Comparison of ENCODE assay signal across 30 cellular contexts in the genomic region with DNA sequence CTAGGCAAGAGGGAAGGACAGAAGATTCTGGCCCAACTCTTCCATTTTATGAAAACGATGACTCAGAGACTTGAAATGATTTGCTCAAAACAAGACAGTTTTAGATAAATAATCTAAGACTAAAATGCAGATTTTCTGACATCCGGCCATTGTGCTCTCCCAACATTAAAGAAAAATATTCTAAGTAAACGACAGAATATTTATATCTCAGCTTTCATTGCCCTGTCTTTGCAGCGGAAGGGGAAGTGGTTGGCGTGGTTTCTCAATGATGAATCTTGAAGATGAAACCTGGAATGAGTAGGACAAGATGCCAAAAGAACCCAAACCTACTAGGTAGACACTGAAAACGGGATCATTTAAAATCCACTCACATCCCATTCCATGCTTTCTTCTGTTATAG. TPM values are rescaled to one million over a fixed set of nuclear protein-coding genes. Genes with fewer than 3 reads are reported as not detected.
DNase-seq lines count a peak whose midpoint lies in the region; ATAC-seq, FAIRE-seq and TF ChIP-seq lines count a peak whose summit lies in the region.
"Had no signal": no experiment of that assay in that cellular context is flagged by ENCODE, and none has a peak within 500 bp of the region (broad histone marks: within the 10 kb centered on the region; RNA-seq: fewer than 3 reads in every experiment).

No MANE protein-coding gene starts in this region.

- peak; percentile 57 for DNase-seq in activated CD4-positive, alpha-beta T cell treated with anti-CD3 and anti-CD28 coated beads, Interleukin-2, amount 10 ng/mL, durations not matched to agents 24 days and 14 days
- no peak for DNase-seq in activated CD4-positive, alpha-beta T cell treated with anti-CD3 and anti-CD28 coated beads, Interleukin-2, amount 10 ng/mL, durations not matched to agents 7 days and 5 days
- DNase-seq in GM12891 (ENCODE audit: insufficient read length, low spot score) (no peak), OCI-LY7 (ENCODE audit: low spot score) (no peak), Caco-2 (no peak), posterior vena cava (ENCODE audit: low spot score) (no peak)
- no peak for DNase-seq in central memory CD8-positive, alpha-beta T cell (ENCODE audit: low spot score in 2 of 2)
- no peak for DNase-seq in stimulated activated CD8-positive, alpha-beta memory T cell treated with anti-CD3 and anti-CD28 coated beads, Interleukin-4, amount 100 ng/mL, for 48 hours
- DNase-seq: activated CD4-positive, alpha-beta T cell treated with anti-CD3 and anti-CD28 coated beads, Interleukin-2, amount 50 U/mL, for 1 hour; activated gamma-delta T cell treated with Interleukin-2 at 50 U/mL for 16 hours; activated T-cell treated with anti-CD3 and anti-CD28 coated beads for 4 hours; BE2C; caudate nucleus; H9; heart left ventricle; naive B cell; NCI-H1048; NCI-H187; NCI-H526; retina; SHP77 treated with DMSO at 0.1 percent for 48 hours had no signal

- H3K4me2 ChIP-seq in OCI-LY7 (ENCODE audit: low read length), result peak overlapping the region; percentile 15; the same call in 1 of the 2 replicates

- H3K36me3 Mint-ChIP-seq in activated CD4-positive, alpha-beta T cell treated with anti-CD3 and anti-CD28 coated beads, Interleukin-2, amount 10 ng/mL, durations not matched to agents 24 days and 14 days (ENCODE audit: low read depth), result no peaks in the 10 kb centered on the region
- no peaks in the 10 kb centered on the region for H3K36me3 Mint-ChIP-seq in activated CD4-positive, alpha-beta T cell treated with anti-CD3 and anti-CD28 coated beads, Interleukin-2, amount 10 ng/mL, durations not matched to agents 7 days and 5 days (ENCODE audit: low read depth)
- no peaks in the 10 kb centered on the region for H3K36me3 Mint-ChIP-seq in central memory CD8-positive, alpha-beta T cell (ENCODE audit: insufficient read depth)
- no peaks in the 10 kb centered on the region for H3K36me3 Mint-ChIP-seq in Caco-2 (ENCODE audit: insufficient read depth, unreplicated experiment)
- H3K36me3 Mint-ChIP-seq: type B pancreatic cell had no signal

- no peaks in the 10 kb centered on the region for H3K79me2 ChIP-seq in OCI-LY7 (ENCODE audit: insufficient read depth, low read depth, low read length)

- peaks cover 6% of the 10 kb centered on the region for H3K27me3 Mint-ChIP-seq in activated CD4-positive, alpha-beta T cell treated with anti-CD3 and anti-CD28 coated beads, Interleukin-2, amount 10 ng/mL, durations not matched to agents 24 days and 14 days
- H3K27me3 Mint-ChIP-seq in activated CD4-positive, alpha-beta T cell treated with anti-CD3 and anti-CD28 coated beads, Interleukin-2, amount 10 ng/mL, durations not matched to agents 7 days and 5 days, result peaks cover 9% of the 10 kb centered on the region
- peaks cover 27% of the 10 kb centered on the region for H3K27me3 Mint-ChIP-seq in central memory CD8-positive, alpha-beta T cell
- H3K27me3 Mint-ChIP-seq in Caco-2 (ENCODE audit: insufficient read depth, unreplicated experiment), result peaks cover 12% of the 10 kb centered on the region
- H3K27me3 Mint-ChIP-seq: type B pancreatic cell had no signal

- no peak overlapping the region for H3K27ac Mint-ChIP-seq in activated CD4-positive, alpha-beta T cell treated with anti-CD3 and anti-CD28 coated beads, Interleukin-2, amount 10 ng/mL, durations not matched to agents 24 days and 14 days
- no peak overlapping the region for H3K27ac Mint-ChIP-seq in activated CD4-positive, alpha-beta T cell treated with anti-CD3 and anti-CD28 coated beads, Interleukin-2, amount 10 ng/mL, durations not matched to agents 7 days and 5 days
- H3K27ac Mint-ChIP-seq in central memory CD8-positive, alpha-beta T cell (ENCODE audit: low read depth), result no peak overlapping the region
- no peak overlapping the region for H3K27ac Mint-ChIP-seq in Caco-2 (ENCODE audit: unreplicated experiment)
- H3K27ac Mint-ChIP-seq: H9, type B pancreatic cell had no signal

- H3K4me3 Mint-ChIP-seq in activated CD4-positive, alpha-beta T cell treated with anti-CD3 and anti-CD28 coated beads, Interleukin-2, amount 10 ng/mL, durations not matched to agents 24 days and 14 days, result no peak overlapping the region
- no peak overlapping the region for H3K4me3 Mint-ChIP-seq in activated CD4-positive, alpha-beta T cell treated with anti-CD3 and anti-CD28 coated beads, Interleukin-2, amount 10 ng/mL, durations not matched to agents 7 days and 5 days
- H3K4me3 Mint-ChIP-seq in central memory CD8-positive, alpha-beta T cell, result no peak overlapping the region
- H3K4me3 Mint-ChIP-seq in Caco-2 (ENCODE audit: unreplicated experiment), result no peak overlapping the region
- H3K4me3 Mint-ChIP-seq: H9, type B pancreatic cell had no signal

- H3K4me1 ChIP-seq in OCI-LY7 (ENCODE audit: insufficient read depth, low read length, poor library complexity, severe bottlenecking), result no peaks in the 10 kb centered on the region
- no peaks in the 10 kb centered on the region for H3K4me1 ChIP-seq in Caco-2
- H3K4me1 ChIP-seq: ascending aorta, BE2C, heart left ventricle had no signal

- H3K9me2 ChIP-seq in OCI-LY7 (ENCODE audit: insufficient read depth, low read length), result no peaks in the 10 kb centered on the region

- no peak for TF ChIP-seq POLR2A in GM12891 (IDR thresholded peaks at IDR 0.05; ENCODE audit: low read depth, low read length)

- TF ChIP-seq CTCF in OCI-LY7 (conservative IDR thresholded peaks at IDR 0.05; ENCODE audit: low read length) (no peak), Caco-2 (IDR thresholded peaks at IDR 0.05; ENCODE audit: insufficient read depth in 1 of 2, low read depth in 1 of 2, low read length in 1 of 2, severe bottlenecking in 1 of 2, unreplicated experiment in 1 of 2) (no peak)

- no TSS peak for BruUV-seq in OCI-LY7 (replicated peaks; lab: Mats Ljungman, UMichigan)
- BruUV-seq in Caco-2 (replicated peaks; lab: Mats Ljungman, UMichigan), result no TSS peak

- CTCF ChIA-PET in activated CD4-positive, alpha-beta T cell treated with anti-CD3 and anti-CD28 coated beads, Interleukin-2, amount 10 ng/mL, durations not matched to agents 7 days and 5 days (lab: Charles Lee), result no interaction called here
- CTCF ChIA-PET in OCI-LY7 (lab: Charles Lee; ENCODE audit: unreplicated experiment), result no interaction called here
- CTCF ChIA-PET in Caco-2 (lab: Charles Lee), result no interaction called here

- H4K20me1 ChIP-seq in OCI-LY7 (ENCODE audit: insufficient read depth, low read length), result no peaks in the 10 kb centered on the region

- H2AFZ ChIP-seq in OCI-LY7 (ENCODE audit: low read length), result peak overlapping the region; percentile 28; the same call in 1 of the 2 replicates

- H3K9me3 ChIP-seq in OCI-LY7 (ENCODE audit: low read length), result no peaks in the 10 kb centered on the region
- H3K9me3 ChIP-seq in Caco-2, result 0 out of 2 replicates have a peak, but pooled peaks cover 7% of the 10 kb centered on the region
- H3K9me3 ChIP-seq: BE2C had no signal

- peaks cover 7% of the 10 kb centered on the region for H3K9me3 Mint-ChIP-seq in activated CD4-positive, alpha-beta T cell treated with anti-CD3 and anti-CD28 coated beads, Interleukin-2, amount 10 ng/mL, durations not matched to agents 24 days and 14 days
- peaks cover 12% of the 10 kb centered on the region for H3K9me3 Mint-ChIP-seq in activated CD4-positive, alpha-beta T cell treated with anti-CD3 and anti-CD28 coated beads, Interleukin-2, amount 10 ng/mL, durations not matched to agents 7 days and 5 days
- peaks cover 11% of the 10 kb centered on the region for H3K9me3 Mint-ChIP-seq in central memory CD8-positive, alpha-beta T cell
- peaks cover 10% of the 10 kb centered on the region for H3K9me3 Mint-ChIP-seq in Caco-2 (ENCODE audit: unreplicated experiment)

- peaks cover 9% of the 10 kb centered on the region for H3K4me1 Mint-ChIP-seq in activated CD4-positive, alpha-beta T cell treated with anti-CD3 and anti-CD28 coated beads, Interleukin-2, amount 10 ng/mL, durations not matched to agents 24 days and 14 days
- no peaks in the 10 kb centered on the region for H3K4me1 Mint-ChIP-seq in activated CD4-positive, alpha-beta T cell treated with anti-CD3 and anti-CD28 coated beads, Interleukin-2, amount 10 ng/mL, durations not matched to agents 7 days and 5 days
- peaks cover 23% of the 10 kb centered on the region for H3K4me1 Mint-ChIP-seq in central memory CD8-positive, alpha-beta T cell
- no peaks in the 10 kb centered on the region for H3K4me1 Mint-ChIP-seq in Caco-2 (ENCODE audit: low read depth, unreplicated experiment)
- H3K4me1 Mint-ChIP-seq: H9 had no signal

- intact Hi-C loops in activated CD4-positive, alpha-beta T cell treated with anti-CD3 and anti-CD28 coated beads, Interleukin-2, amount 10 ng/mL, durations not matched to agents 24 days and 14 days (cut with micrococcal nuclease), result no loop called here
- intact Hi-C loops in OCI-LY7 (cut with micrococcal nuclease; ENCODE audit: unreplicated experiment), result no loop called here
- intact Hi-C loops in Caco-2 (cut with micrococcal nuclease; ENCODE audit: unreplicated experiment), result no loop called here
- intact Hi-C loops in posterior vena cava (cut with DNase I), result no loop called here

- H3K36me3 ChIP-seq in OCI-LY7 (ENCODE audit: insufficient read depth, low read length) (no peaks in the 10 kb centered on the region), Caco-2 (ENCODE audit: control insufficient read depth, insufficient read depth, low read length) (no peaks in the 10 kb centered on the region)
- H3K36me3 ChIP-seq: ascending aorta, BE2C, heart left ventricle had no signal

- H3K4me3 ChIP-seq in OCI-LY7 (ENCODE audit: low read depth, low read length, poor library complexity, severe bottlenecking), result no peak overlapping the region
- no peak overlapping the region for H3K4me3 ChIP-seq in Caco-2 (ENCODE audit: low read depth, low read length)
- H3K4me3 ChIP-seq: ascending aorta, heart left ventricle, K562 had no signal

- POLR2A ChIA-PET in activated CD4-positive, alpha-beta T cell treated with anti-CD3 and anti-CD28 coated beads, Interleukin-2, amount 10 ng/mL, durations not matched to agents 7 days and 5 days (lab: Charles Lee), result no interaction called here
- POLR2A ChIA-PET in OCI-LY7 (lab: Charles Lee) (interaction anchor here (1.7 kb wide), 1 partner anchor 26 kb away, joined by 4 read pairs; no protein-coding TSS in a partner anchor), Caco-2 (lab: Charles Lee) (no interaction called here)

- ATAC-seq in central memory CD8-positive, alpha-beta T cell (replicated peaks; ENCODE audit: extremely low read depth, poor library complexity, severe bottlenecking), result peak; percentile 28
- ATAC-seq: heart left ventricle, K562, left lobe of liver had no signal

- FAIRE-seq in GM12891 (lab: Jason Lieb, UNC), result no peak
- FAIRE-seq: A204.1, G401.6, K562 had no signal

- peaks cover 1% of the 10 kb centered on the region; the same call in 1 of the 2 replicates for H3K27me3 ChIP-seq in Caco-2 (replicated peaks; ENCODE audit: control insufficient read depth, insufficient read depth, low read length)
- H3K27me3 ChIP-seq: ascending aorta, BE2C had no signal

- no peak overlapping the region for H3K27ac ChIP-seq in OCI-LY7 (ENCODE audit: low read depth, low read length, poor library complexity, severe bottlenecking)
- H3K27ac ChIP-seq: ascending aorta, heart left ventricle had no signal

RNA-seq across cellular contexts. Expression of gene NPY, which starts 28.9 kb away (rescaled TPM):
- total RNA-seq in activated CD4-positive, alpha-beta T cell treated with anti-CD3 and anti-CD28 coated beads, Interleukin-2, amount 10 ng/mL, durations not matched to agents 24 days and 14 days, result not detected in 2 replicates
- total RNA-seq in activated CD4-positive, alpha-beta T cell treated with anti-CD3 and anti-CD28 coated beads, Interleukin-2, amount 10 ng/mL, durations not matched to agents 7 days and 5 days, result not detected
- not detected for polyA plus RNA-seq in GM12891 (2012; ENCODE audit: low read depth, missing spikeins)
- total RNA-seq in OCI-LY7 (2014; rRNA removed; shearing (Covaris generic)), result not detected in 2 replicates
- not detected in 2 replicates for total RNA-seq in OCI-LY7 (2022)
- total RNA-seq in Caco-2 (2022), result not detected in 2 replicates
- not detected for total RNA-seq in posterior vena cava
- total RNA-seq: ascending aorta; H9; heart left ventricle; K562; left lobe of liver; mesenteric fat pad; osteoblast; T-helper 1 cell treated with Interleukin-12 subunit alpha and Interleukin-12 subunit beta and Interleukin-4 antibody, amounts not matched to agents 30 ng/mL and 1 ng/mL, for 36 hours had no signal
- polyA plus RNA-seq: K562 had no signal
